ENCODE assay signal across 16 cellular contexts in genomic region chr12:4292266-4293063, GRCh38. TPM values are rescaled to one million over a fixed set of nuclear protein-coding genes. Genes with fewer than 3 reads are reported as not detected.
DNase-seq lines count a peak whose midpoint lies in the region; ATAC-seq and TF ChIP-seq lines count a peak whose summit lies in the region.
"Had no signal": no experiment of that assay in that cellular context is flagged by ENCODE, and none has a peak within 500 bp of the region (broad histone marks: within the 10 kb centered on the region; RNA-seq: fewer than 3 reads in every experiment).

No MANE protein-coding gene starts in this region.

- no peak for TF ChIP-seq CTCF in H9 (conservative IDR thresholded peaks at IDR 0.05)
- TF ChIP-seq CTCF in brain (conservative IDR thresholded peaks at IDR 0.05), result no peak
- TF ChIP-seq CTCF in neural progenitor cell (IDR thresholded peaks at IDR 0.05), result no peak

- no peak overlapping the region for H3K56ac ChIP-seq in H9 (ENCODE audit: insufficient read length, low read depth, low read length)

- H3K23ac ChIP-seq in H9 (ENCODE audit: insufficient read length, low read depth, low read length), result no peak overlapping the region

- WGBS in H9 (ENCODE audit: extremely low coverage, insufficient read length, low lambda C conversion rate), result no CpG with 5 or more reads among the region's 17 CpGs

- peaks cover 11% of the 10 kb centered on the region for H3K79me2 ChIP-seq in H9 (ENCODE audit: insufficient read depth, low read length)
- peaks cover 37% of the 10 kb centered on the region for H3K79me2 ChIP-seq in neural progenitor cell (ENCODE audit: low read depth)

- no peak overlapping the region for H3K4ac ChIP-seq in H9 (ENCODE audit: low read depth, low read length)

- no peak overlapping the region for H4K8ac ChIP-seq in H9 (replicated peaks; ENCODE audit: insufficient read length, low read depth, low read length)

- H4K20me1 ChIP-seq in H9 (ENCODE audit: control insufficient read depth, insufficient read depth, insufficient read length), result no peaks in the 10 kb centered on the region
- H4K20me1 ChIP-seq in neural progenitor cell (ENCODE audit: low read depth), result peaks cover 93% of the 10 kb centered on the region

- no peaks in the 10 kb centered on the region for H3K27me3 Mint-ChIP-seq in T-helper 2 cell treated with Interferon-gamma antibody and Interleukin-4, amounts not matched to agents 5 μg/mL and 100 μg/mL, for 36 hours (ENCODE audit: low read depth)
- no peaks in the 10 kb centered on the region for H3K27me3 Mint-ChIP-seq in H9 (ENCODE audit: low read depth)
- no peaks in the 10 kb centered on the region for H3K27me3 Mint-ChIP-seq in brain
- peaks cover 3% of the 10 kb centered on the region for H3K27me3 Mint-ChIP-seq in neural progenitor cell (ENCODE audit: insufficient read depth, low read depth)

- no peak overlapping the region for H3K4me2 ChIP-seq in H9 (ENCODE audit: insufficient read depth, insufficient read length, low read length)
- peak overlapping the region; percentile 72 for H3K4me2 ChIP-seq in neural progenitor cell

- H2BK15ac ChIP-seq in H9 (ENCODE audit: low read depth, low read length), result no peak overlapping the region

- no peaks in the 10 kb centered on the region for H3K9me3 ChIP-seq in H9 (ENCODE audit: control insufficient read depth, low read depth, low read length)
- no peaks in the 10 kb centered on the region for H3K9me3 ChIP-seq in neural progenitor cell (ENCODE audit: low read depth)
- H3K9me3 ChIP-seq: neutrophil, tibial artery had no signal

- H3K4me1 Mint-ChIP-seq in T-helper 2 cell treated with Interferon-gamma antibody and Interleukin-4, amounts not matched to agents 5 μg/mL and 100 μg/mL, for 36 hours (ENCODE audit: low read depth), result peaks cover 57% of the 10 kb centered on the region
- peaks cover 18 to 20% of the 10 kb centered on the region in 2 experiments for H3K4me1 Mint-ChIP-seq in H9
- peaks cover 84% of the 10 kb centered on the region for H3K4me1 Mint-ChIP-seq in brain
- H3K4me1 Mint-ChIP-seq in neural progenitor cell, result peaks cover 63% of the 10 kb centered on the region

- no peaks in the 10 kb centered on the region for H3K36me3 ChIP-seq in neural progenitor cell

- no peak overlapping the region for H2BK12ac ChIP-seq in H9 (ENCODE audit: insufficient read length, low read depth, low read length)

- no peaks in the 10 kb centered on the region for H3K23me2 ChIP-seq in H9 (ENCODE audit: insufficient read length, low read depth, low read length, poor library complexity, severe bottlenecking)

- H3K79me1 ChIP-seq in H9 (ENCODE audit: insufficient read depth, low read depth, low read length, poor library complexity, severe bottlenecking), result peaks cover 9% of the 10 kb centered on the region

- no peak overlapping the region for H4K5ac ChIP-seq in H9 (ENCODE audit: insufficient read length, low read depth, low read length)

- H3K18ac ChIP-seq in H9 (ENCODE audit: insufficient read length, low read depth, low read length), result no peak overlapping the region

- peaks cover 88% of the 10 kb centered on the region for H3K36me3 Mint-ChIP-seq in T-helper 2 cell treated with Interferon-gamma antibody and Interleukin-4, amounts not matched to agents 5 μg/mL and 100 μg/mL, for 36 hours (ENCODE audit: low read depth)
- H3K36me3 Mint-ChIP-seq in H9 (ENCODE audit: insufficient read depth in 1 of 3, low read depth in 3 of 3), result peaks cover 77 to 92% (median 79%) of the 10 kb centered on the region in 3 experiments
- H3K36me3 Mint-ChIP-seq in brain, result peaks cover 93% of the 10 kb centered on the region
- peaks cover 65% of the 10 kb centered on the region for H3K36me3 Mint-ChIP-seq in neural progenitor cell

- no peak overlapping the region for H3K14ac ChIP-seq in H9 (ENCODE audit: insufficient read depth, low read length)

- H3K27ac ChIP-seq in H9 (ENCODE audit: insufficient read length, low read depth, low read length) (no peak overlapping the region), neural progenitor cell (peak overlapping the region; percentile 87), caudate nucleus (ENCODE audit: low read depth, low read length) (no peak overlapping the region)
- H3K27ac ChIP-seq: neutrophil, tibial artery had no signal

- peak overlapping the region; percentile 8 for H3K27ac Mint-ChIP-seq in T-helper 2 cell treated with Interferon-gamma antibody and Interleukin-4, amounts not matched to agents 5 μg/mL and 100 μg/mL, for 36 hours
- peak overlapping the region in 2 of 3 experiments; percentile 3 to 90; a peak in 1 of 7 replicates for H3K27ac Mint-ChIP-seq in H9
- H3K27ac Mint-ChIP-seq in brain, result peak overlapping the region; percentile 67 to 97 (median 90)
- peak overlapping the region; percentile 19 for H3K27ac Mint-ChIP-seq in neural progenitor cell

- H3K4me3 ChIP-seq in neural progenitor cell, result no peak overlapping the region
- H3K4me3 ChIP-seq: tibial artery had no signal

- H3T11ph ChIP-seq in H9 (ENCODE audit: low read length), result no peak overlapping the region

- ATAC-seq in HG03457 (IDR thresholded peaks at IDR 0.05; ENCODE audit: unreplicated experiment), result no peak
- ATAC-seq: PC-3 had no signal

- no peak overlapping the region for H4K91ac ChIP-seq in H9 (ENCODE audit: insufficient read length, low read depth, low read length)

- H2BK20ac ChIP-seq in H9 (ENCODE audit: low read depth, low read length, poor library complexity, severe bottlenecking), result no peak overlapping the region

- H2BK120ac ChIP-seq in H9 (ENCODE audit: low read depth, low read length, poor library complexity, severe bottlenecking), result no peak overlapping the region

- H2AFZ ChIP-seq in H9 (ENCODE audit: low read length), result no peak overlapping the region
- no peak overlapping the region for H2AFZ ChIP-seq in neural progenitor cell (replicated peaks)

- peak overlapping the region; percentile 36 for H3K4me3 Mint-ChIP-seq in T-helper 2 cell treated with Interferon-gamma antibody and Interleukin-4, amounts not matched to agents 5 μg/mL and 100 μg/mL, for 36 hours
- H3K4me3 Mint-ChIP-seq in H9 (no peak overlapping the region), brain (peak overlapping the region in 4 of 5 experiments; percentile 46 to 84 (median 64)), neural progenitor cell (no peak overlapping the region)

- H3K9ac ChIP-seq in H9 (ENCODE audit: extremely low read depth, insufficient read length, low read length), result no peak overlapping the region
- H3K9ac ChIP-seq in neural progenitor cell, result no peak overlapping the region

- H3K4me1 ChIP-seq in H9 (ENCODE audit: insufficient read depth, low read length) (no peaks in the 10 kb centered on the region), neural progenitor cell (peaks cover 48% of the 10 kb centered on the region)

- H2BK5ac ChIP-seq in H9 (ENCODE audit: insufficient read length, low read length), result no peak overlapping the region

- H3K27me3 ChIP-seq in H9 (ENCODE audit: insufficient read depth, low read length) (no peaks in the 10 kb centered on the region), neural progenitor cell (no peaks in the 10 kb centered on the region)
- H3K27me3 ChIP-seq: neutrophil, tibial artery had no signal

- no peak for DNase-seq in T-helper 2 cell treated with Interferon-gamma antibody and Interleukin-4, amounts not matched to agents 5 μg/mL and 100 μg/mL, for 36 hours (ENCODE audit: low spot score)
- DNase-seq in T-helper 2 cell (no peak), H9 (no peak), neural progenitor cell (ENCODE audit: low spot score) (no peak), GDM1 (lab: John Stamatoyannopoulos, UW) (no peak), caudate nucleus (lab: John Stamatoyannopoulos, UW) (no peak)
- DNase-seq: COR-L47, HCEC 1CT, NCI-H345, PC-3, SW 1271 had no signal

- no peaks in the 10 kb centered on the region for H3K9me3 Mint-ChIP-seq in T-helper 2 cell treated with Interferon-gamma antibody and Interleukin-4, amounts not matched to agents 5 μg/mL and 100 μg/mL, for 36 hours
- H3K9me3 Mint-ChIP-seq in H9 (no peaks in the 10 kb centered on the region), brain (no peaks in the 10 kb centered on the region), neural progenitor cell (no peaks in the 10 kb centered on the region)

- H2AK5ac ChIP-seq in H9 (ENCODE audit: insufficient read length, low read length), result no peak overlapping the region

- peaks cover 29% of the 10 kb centered on the region for H3F3A ChIP-seq in neural progenitor cell (ENCODE audit: low read depth)

RNA-seq across cellular contexts. Expression of gene CCND2, which starts 18.9 kb away (rescaled TPM):
- total RNA-seq in H9 (2021) (98.2 and 104 TPM in 2 replicates), neural progenitor cell (ENCODE audit: low replicate concordance) (95.8 and 103 TPM in 2 replicates)
- 3.1 TPM for polyA plus RNA-seq in brain (ENCODE audit: insufficient read depth, low read depth, low replicate concordance)
- total RNA-seq: A172, PC-3 had no signal

RNA-seq across cellular contexts. Expression of gene TIGAR, which starts 28.5 kb away (rescaled TPM):
- total RNA-seq in H9 (2021), result 23.4 and 27.5 TPM in 2 replicates
- 4.4 TPM for polyA plus RNA-seq in brain (ENCODE audit: insufficient read depth, low read depth, low replicate concordance)
- 7.1 and 18.1 TPM in 2 replicates for total RNA-seq in neural progenitor cell (ENCODE audit: low replicate concordance)

Comparison
In these comparisons a context has a peak if more than half of its experiments do, and no peak if none do; other contexts are left out.
1. H3K27ac Mint-ChIP-seq: peak in every context shown above with its lines; median percentile 90 in brain; 46 in H9; 19 in neural progenitor cell; 8 in T-helper 2 cell treated with Interferon-gamma antibody and Interleukin-4, amounts not matched to agents 5 μg/mL and 100 μg/mL, for 36 hours.
2. H3K4me3 Mint-ChIP-seq: peak in T-helper 2 cell treated with Interferon-gamma antibody and Interleukin-4, amounts not matched to agents 5 μg/mL and 100 μg/mL, for 36 hours (single experiment) and brain (4 of 5); none in H9 (0 of 2) and neural progenitor cell (single experiment).